In genomic region chr5:128035689-128036088, GRCh38 we compare ENCODE assay signal across 22 cellular contexts. TPM values are rescaled to one million over a fixed set of nuclear protein-coding genes. Genes with fewer than 3 reads are reported as not detected.
DNase-seq lines count a peak whose midpoint lies in the region; ATAC-seq, FAIRE-seq and TF ChIP-seq lines count a peak whose summit lies in the region.
"Had no signal": no experiment of that assay in that cellular context is flagged by ENCODE, and none has a peak within 500 bp of the region (broad histone marks: within the 10 kb centered on the region; RNA-seq: fewer than 3 reads in every experiment).

No MANE protein-coding gene starts in this region.

- H3K36me3 ChIP-seq in colonic mucosa: no peaks in the 10 kb centered on the region
- H3K36me3 ChIP-seq: cardiac muscle cell had no signal

- WGBS in A549 (ENCODE audit: missing lambda C conversion rate): 83% methylated on average over 4 of the region's 4 CpGs

- H3K4me3 Mint-ChIP-seq in activated T-helper 2 cell treated with anti-CD3 and anti-CD28 coated beads, Interferon-gamma antibody, Interleukin-2, Interleukin-4, amounts not matched to agents 10 μg/mL and 5 μg/mL and 100 μg/mL, durations not matched to agents 14 hours and 24 hours and 36 hours (ENCODE audit: low read depth): no peak overlapping the region
- H3K4me3 Mint-ChIP-seq: activated naive CD4-positive, alpha-beta T cell treated with anti-CD3 and anti-CD28 coated beads, Interleukin-2, amount 10 ng/mL, durations not matched to agents 7 days and 5 days; activated T-cell treated with anti-CD3 and anti-CD28 coated beads, Interleukin-2, amount 50 U/mL, for 24 hours had no signal

- peaks cover 47% of the 10 kb centered on the region for H3K4me1 ChIP-seq in A549
- peaks cover 2% of the 10 kb centered on the region for H3K4me1 ChIP-seq in colonic mucosa

- TF ChIP-seq RAD21 in A549 (conservative IDR thresholded peaks at IDR 0.05 in 1 of 2, IDR thresholded peaks at IDR 0.05 in 1 of 2): no peak

- ATAC-seq in A549: no peak
- ATAC-seq in GM21529 (IDR thresholded peaks at IDR 0.05; ENCODE audit: unreplicated experiment): no peak
- ATAC-seq: HCT116, left ventricle myocardium superior had no signal

- H3K4me3 ChIP-seq in A549 (no peak overlapping the region), colonic mucosa (no peak overlapping the region)
- H3K4me3 ChIP-seq: cardiac muscle cell, SK-N-MC had no signal

- peaks cover 6% of the 10 kb centered on the region; the same call in 1 of the 3 replicates for H3K9me3 ChIP-seq in A549
- no peaks in the 10 kb centered on the region for H3K9me3 ChIP-seq in colonic mucosa

- DNase-seq in A549 (ENCODE audit: low read depth in 1 of 2, low spot score in 1 of 2) (no peak), GM19239 (ENCODE audit: insufficient read length, low spot score) (no peak), NCI-H82 treated with DMSO at 0.1 percent for 48 hours (lab: John Stamatoyannopoulos, UW; ENCODE audit: unreplicated experiment) (peak; percentile 80), kidney glomerular epithelial cell (lab: John Stamatoyannopoulos, UW) (peak; percentile 18), T-helper 1 cell (no peak), colonic mucosa (no peak)
- no peak for DNase-seq in activated T-helper 2 cell treated with anti-CD3 and anti-CD28 coated beads, Interferon-gamma antibody, Interleukin-2, Interleukin-4, amounts not matched to agents 10 μg/mL and 5 μg/mL and 100 μg/mL, durations not matched to agents 14 hours and 24 hours and 36 hours (ENCODE audit: low spot score)
- DNase-seq: ACHN; activated CD4-positive, CD25-positive, alpha-beta regulatory T cell treated with anti-CD3 and anti-CD28 coated beads, Interleukin-2, amount 50 U/mL, for 72 hours; activated naive CD4-positive, alpha-beta T cell treated with anti-CD3 and anti-CD28 coated beads, Interleukin-2, amount 10 ng/mL, durations not matched to agents 7 days and 5 days; activated T-cell treated with anti-CD3 and anti-CD28 coated beads, Interleukin-2, amount 50 U/mL, for 24 hours; anterior cingulate cortex; left ventricle myocardium superior; NCI-H1694 treated with DMSO at 0.1 percent for 48 hours; NCI-H226; T-helper 9 cell had no signal

- POLR2A ChIA-PET in A549 (lab: Yijun Ruan, JAX): no interaction called here

- no peak for TF ChIP-seq POLR2A in A549 (IDR thresholded peaks at IDR 0.05; ENCODE audit: low read length)

- no peak for TF ChIP-seq CTCF in A549 (IDR thresholded peaks at IDR 0.05)
- TF ChIP-seq CTCF in colonic mucosa (IDR thresholded peaks at IDR 0.05): no peak

- H3K4me2 ChIP-seq in A549: peak overlapping the region; percentile 59; the same call in 1 of the 3 replicates

- intact Hi-C loops in activated T-helper 2 cell treated with anti-CD3 and anti-CD28 coated beads, Interferon-gamma antibody, Interleukin-2, Interleukin-4, amounts not matched to agents 10 μg/mL and 5 μg/mL and 100 μg/mL, durations not matched to agents 14 hours and 24 hours and 36 hours (cut with micrococcal nuclease): no loop called here
- intact Hi-C loops in colonic mucosa (cut with DNase I): no loop called here

- H3K27me3 Mint-ChIP-seq in activated T-helper 2 cell treated with anti-CD3 and anti-CD28 coated beads, Interferon-gamma antibody, Interleukin-2, Interleukin-4, amounts not matched to agents 10 μg/mL and 5 μg/mL and 100 μg/mL, durations not matched to agents 14 hours and 24 hours and 36 hours (ENCODE audit: low read depth): no peaks in the 10 kb centered on the region
- H3K27me3 Mint-ChIP-seq: activated naive CD4-positive, alpha-beta T cell treated with anti-CD3 and anti-CD28 coated beads, Interleukin-2, amount 10 ng/mL, durations not matched to agents 7 days and 5 days; activated T-cell treated with anti-CD3 and anti-CD28 coated beads, Interleukin-2, amount 50 U/mL, for 24 hours had no signal

- peaks cover 11% of the 10 kb centered on the region for H3K9me3 Mint-ChIP-seq in activated T-helper 2 cell treated with anti-CD3 and anti-CD28 coated beads, Interferon-gamma antibody, Interleukin-2, Interleukin-4, amounts not matched to agents 10 μg/mL and 5 μg/mL and 100 μg/mL, durations not matched to agents 14 hours and 24 hours and 36 hours

- no peaks in the 10 kb centered on the region for H3K27me3 ChIP-seq in colonic mucosa
- H3K27me3 ChIP-seq: cardiac muscle cell had no signal

- FAIRE-seq in A549 (lab: Jason Lieb, UNC) (no peak), GM19239 (lab: Jason Lieb, UNC) (peak; percentile 28)
- FAIRE-seq: urothelium cell line had no signal

- CTCF ChIA-PET in A549 (lab: Yijun Ruan, JAX): interaction anchor here (1.3 kb wide), 1 partner anchor 160 kb away, joined by 3 read pairs; no protein-coding TSS in a partner anchor

- TF ChIP-seq EP300 in A549 (IDR thresholded peaks at IDR 0.05): no peak

- no peak overlapping the region for H3K27ac Mint-ChIP-seq in activated T-helper 2 cell treated with anti-CD3 and anti-CD28 coated beads, Interferon-gamma antibody, Interleukin-2, Interleukin-4, amounts not matched to agents 10 μg/mL and 5 μg/mL and 100 μg/mL, durations not matched to agents 14 hours and 24 hours and 36 hours
- H3K27ac Mint-ChIP-seq: activated naive CD4-positive, alpha-beta T cell treated with anti-CD3 and anti-CD28 coated beads, Interleukin-2, amount 10 ng/mL, durations not matched to agents 7 days and 5 days; activated T-cell treated with anti-CD3 and anti-CD28 coated beads, Interleukin-2, amount 50 U/mL, for 24 hours had no signal

- H3K36me3 Mint-ChIP-seq in activated T-helper 2 cell treated with anti-CD3 and anti-CD28 coated beads, Interferon-gamma antibody, Interleukin-2, Interleukin-4, amounts not matched to agents 10 μg/mL and 5 μg/mL and 100 μg/mL, durations not matched to agents 14 hours and 24 hours and 36 hours (ENCODE audit: low read depth): peaks cover 8% of the 10 kb centered on the region

- H3K4me1 Mint-ChIP-seq in activated T-helper 2 cell treated with anti-CD3 and anti-CD28 coated beads, Interferon-gamma antibody, Interleukin-2, Interleukin-4, amounts not matched to agents 10 μg/mL and 5 μg/mL and 100 μg/mL, durations not matched to agents 14 hours and 24 hours and 36 hours (ENCODE audit: low read depth): no peaks in the 10 kb centered on the region
- H3K4me1 Mint-ChIP-seq: activated naive CD4-positive, alpha-beta T cell treated with anti-CD3 and anti-CD28 coated beads, Interleukin-2, amount 10 ng/mL, durations not matched to agents 7 days and 5 days had no signal

- H3K9ac ChIP-seq in colonic mucosa (ENCODE audit: low read depth in 2 of 2, low read length in 2 of 2): no peak overlapping the region

- 0 out of 6 replicates have a peak overlapping the region, but pooled peaks of 1 of the 2 experiments have one; percentile 47 for H3K27ac ChIP-seq in A549
- H3K27ac ChIP-seq in colonic mucosa: no peak overlapping the region
- H3K27ac ChIP-seq: C4-2B, cardiac muscle cell, SK-N-MC had no signal

TF ChIP-seq in A549, 52 proteins besides CTCF, POLR2A, EP300 and RAD21 (continues in another document):
- TF ChIP-seq TFCP2L1 (CRISPR knock-in tag; IDR thresholded peaks at IDR 0.05) (no peak), KDM1A (IDR thresholded peaks at IDR 0.05; ENCODE audit: low read depth) (no peak), BHLHE40 (IDR thresholded peaks at IDR 0.05; ENCODE audit: low read depth, low read length) (no peak), CHD4 (IDR thresholded peaks at IDR 0.05; ENCODE audit: borderline replicate concordance) (no peak), MAFK (IDR thresholded peaks at IDR 0.05; ENCODE audit: partially characterized antibody) (no peak), PHF8 (IDR thresholded peaks at IDR 0.05; ENCODE audit: borderline replicate concordance, low read depth) (no peak), BCL3 (IDR thresholded peaks at IDR 0.05) (no peak), NR3C1 (IDR thresholded peaks at IDR 0.05) (no peak), RNF2 (IDR thresholded peaks at IDR 0.05; ENCODE audit: borderline replicate concordance, low read depth) (no peak), PBX3 (IDR thresholded peaks at IDR 0.05) (no peak), GATA3 (IDR thresholded peaks at IDR 0.05; ENCODE audit: borderline replicate concordance) (no peak)

RNA-seq across cellular contexts. Expression of gene SLC12A2, which starts 47.9 kb away (rescaled TPM):
- polyA plus RNA-seq in A549 (2011; rRNA removed) (90.9 and 99.9 TPM in 2 replicates), A549 (2017; fragmentation: RNase III; extraction: RNeasy Plus Mini Kit Qiagen cat#74134 plus additional on column Dnase treatment) (15.0 to 19.6 TPM (median 17.1 TPM) in 3 replicates)
- 7.4 and 9.0 TPM in 2 replicates for polyA plus RNA-seq in A549 (2012; cell fraction: cytosol; rRNA removed)
- polyA plus RNA-seq in A549 (2012; cell fraction: nucleus; rRNA removed): 9.0 and 11.1 TPM in 2 replicates
- polyA minus RNA-seq in A549 (2011; rRNA and poly(A)+ RNA removed): 130 and 147 TPM in 2 replicates
- 19.7 and 21.9 TPM in 2 replicates for total RNA-seq in activated T-helper 2 cell treated with anti-CD3 and anti-CD28 coated beads, Interferon-gamma antibody, Interleukin-2, Interleukin-4, amounts not matched to agents 10 μg/mL and 5 μg/mL and 100 μg/mL, durations not matched to agents 14 hours and 24 hours and 36 hours
- 100 to 1,000 TPM; 159 to 189 TPM for total RNA-seq in colonic mucosa

Comparison
In these comparisons a context has a peak if more than half of its experiments do, and no peak if none do; other contexts are left out.
1. DNase-seq: peak in NCI-H82 treated with DMSO at 0.1 percent for 48 hours (single experiment) and kidney glomerular epithelial cell (single experiment); none in A549 (0 of 2), GM19239 (single experiment), T-helper 1 cell (0 of 5), activated T-helper 2 cell treated with anti-CD3 and anti-CD28 coated beads, Interferon-gamma antibody, Interleukin-2, Interleukin-4, amounts not matched to agents 10 μg/mL and 5 μg/mL and 100 μg/mL, durations not matched to agents 14 hours and 24 hours and 36 hours (single experiment) and colonic mucosa (single experiment).